ENCODE assay signal across 18 cellular contexts in the genomic region with DNA sequence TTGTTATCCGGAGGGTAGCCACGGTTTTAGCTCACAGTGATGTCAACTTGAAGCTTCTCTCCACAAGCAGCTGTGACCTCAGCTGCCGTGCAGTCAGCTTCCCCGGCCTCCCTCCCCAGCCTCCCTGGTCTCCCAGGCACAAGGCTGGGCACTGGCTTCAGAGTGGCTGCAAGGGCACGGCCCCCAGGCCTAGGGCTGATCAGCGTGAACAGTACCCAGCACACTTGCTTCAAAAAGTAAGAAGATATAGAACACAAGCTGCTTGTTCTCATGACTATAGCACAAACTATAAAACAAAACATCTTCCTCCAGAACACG.
DNase-seq lines count a peak whose midpoint lies in the region; ATAC-seq, FAIRE-seq and TF ChIP-seq lines count a peak whose summit lies in the region.
"Had no signal": no experiment of that assay in that cellular context is flagged by ENCODE, and none has a peak within 500 bp of the region (broad histone marks: within the 10 kb centered on the region; RNA-seq: fewer than 3 reads in every experiment).

No MANE protein-coding gene starts in this region.

- peak overlapping the region; percentile 57 for H2AK9ac ChIP-seq in IMR-90 (replicated peaks; ENCODE audit: low read depth, low read length, poor library complexity)

- H2AK5ac ChIP-seq in IMR-90 (ENCODE audit: low read depth, low read length), result peak overlapping the region; percentile 87

- in situ Hi-C loops in IMR-90 (cut with MboI; ENCODE audit: low sequenced_read_pairs), result no loop called here

- no peak for FAIRE-seq in GM12892 (lab: Jason Lieb, UNC)

- TF ChIP-seq CTCF in IMR-90 (conservative IDR thresholded peaks at IDR 0.05; ENCODE audit: low read depth, low read length), result no peak
- no peak for TF ChIP-seq CTCF in coronary artery (IDR thresholded peaks at IDR 0.05)
- no peak for TF ChIP-seq CTCF in osteoblast (IDR thresholded peaks at IDR 0.05; ENCODE audit: extremely low read depth, low read depth, low read length)
- TF ChIP-seq CTCF in tibial nerve (IDR thresholded peaks at IDR 0.05), result no peak

- DNase-seq in IMR-90 (peak; percentile 19), coronary artery (ENCODE audit: low spot score) (no peak), osteoblast (ENCODE audit: insufficient read length, low spot score, missing footprints) (no peak), tibial nerve (ENCODE audit: low spot score in 2 of 2) (no peak), foreskin melanocyte (no peak), GM12892 (ENCODE audit: insufficient read length) (no peak)
- DNase-seq: activated CD4-positive, alpha-beta T cell treated with anti-CD3 and anti-CD28 coated beads for 4 hours; CD8-positive, alpha-beta T cell; cerebellar nuclear complex; GDM1; head of caudate nucleus; left colon; naive thymus-derived CD8-positive, alpha-beta T cell; NCI-H748 treated with DMSO at 0.1 percent for 48 hours; right lobe of liver; stimulated activated naive CD4-positive, alpha-beta T cell treated with Interleukin-2 at 50 U/mL for 16 hours had no signal

- H2BK5ac ChIP-seq in IMR-90 (ENCODE audit: low read depth, low read length, poor library complexity, severe bottlenecking), result peak overlapping the region; percentile 91

- H3K4me2 ChIP-seq in IMR-90 (ENCODE audit: low read depth, low read length) (no peak overlapping the region), osteoblast (ENCODE audit: insufficient read depth, low read length) (peak overlapping the region; percentile 80)

- WGBS in IMR-90 (ENCODE audit: extremely low coverage in 2 of 2, insufficient read length in 1 of 2), 2 experiments, result no CpG with 5 or more reads among the region's 7 CpGs
- 46% methylated on average over 7 of the region's 7 CpGs for WGBS in tibial nerve, 2 donors

- H2AFZ ChIP-seq in IMR-90 (replicated peaks; ENCODE audit: low read length, poor library complexity) (peak overlapping the region; percentile 46), osteoblast (ENCODE audit: low read length) (peak overlapping the region; percentile 91)

- ATAC-seq in IMR-90 (ENCODE audit: low read depth) (no peak), HG03442 (IDR thresholded peaks at IDR 0.05; ENCODE audit: unreplicated experiment) (no peak)
- ATAC-seq: CD8-positive, alpha-beta T cell; left colon; naive thymus-derived CD8-positive, alpha-beta T cell had no signal

- H4K20me1 ChIP-seq in IMR-90 (ENCODE audit: insufficient read depth, low read length) (no peaks in the 10 kb centered on the region), osteoblast (ENCODE audit: insufficient read depth, low read length) (no peaks in the 10 kb centered on the region)

- no peak for TF ChIP-seq POLR2A in IMR-90 (IDR thresholded peaks at IDR 0.05; ENCODE audit: low read depth, low read length)
- TF ChIP-seq POLR2A in tibial nerve (IDR thresholded peaks at IDR 0.05), result no peak
- TF ChIP-seq POLR2A in GM12892 (IDR thresholded peaks at IDR 0.05; ENCODE audit: low read depth, low read length), result no peak

- H3K23ac ChIP-seq in IMR-90 (ENCODE audit: low read depth, low read length), result peak overlapping the region; percentile 78

- peak overlapping the region; percentile 83 for H3K18ac ChIP-seq in IMR-90 (ENCODE audit: low read depth, low read length)

- peak overlapping the region; percentile 97 for H4K91ac ChIP-seq in IMR-90 (ENCODE audit: insufficient read depth, low read depth, low read length)

- H2BK120ac ChIP-seq in IMR-90 (ENCODE audit: low read depth, low read length), result peak overlapping the region; percentile 99

- H3K27ac ChIP-seq in IMR-90 (ENCODE audit: insufficient read depth, low read length) (peak overlapping the region; percentile 41), coronary artery (peak overlapping the region; percentile 83 to 89), osteoblast (ENCODE audit: low read depth, low read length) (peak overlapping the region; percentile 82), tibial nerve (peak overlapping the region; percentile 72 to 92 (median 78))
- H3K27ac ChIP-seq: right lobe of liver, RWPE1 had no signal

- CTCF ChIA-PET in IMR-90 (lab: Yijun Ruan, JAX), result no interaction called here

- H3K9ac ChIP-seq in IMR-90 (ENCODE audit: low read depth, low read length), result no peak overlapping the region

- peak overlapping the region; percentile 95 for H3K4ac ChIP-seq in IMR-90 (ENCODE audit: low read depth, low read length)

- peaks cover 21% of the 10 kb centered on the region for H3K4me1 ChIP-seq in IMR-90 (ENCODE audit: control insufficient read depth, insufficient read depth, low read length)
- peaks cover 32% of the 10 kb centered on the region for H3K4me1 ChIP-seq in osteoblast (ENCODE audit: insufficient read depth, low read length)
- H3K4me1 ChIP-seq in tibial nerve, result peaks cover 0 to 31% (median 4%) of the 10 kb centered on the region in 4 donors
- H3K4me1 ChIP-seq: right lobe of liver had no signal

- peak overlapping the region; percentile 52; the same call in 1 of the 2 replicates for H3K56ac ChIP-seq in IMR-90 (ENCODE audit: extremely low read depth, insufficient read depth, low read length)

- peak overlapping the region; percentile 90 for H4K5ac ChIP-seq in IMR-90 (ENCODE audit: low read depth, low read length)

- H3K14ac ChIP-seq in IMR-90 (replicated peaks; ENCODE audit: low read depth, low read length), result peak overlapping the region; percentile 63

- H2BK15ac ChIP-seq in IMR-90 (ENCODE audit: low read depth, low read length), result peak overlapping the region; percentile 97; the same call in 2 of the 3 replicates

- no peaks in the 10 kb centered on the region for H3K79me2 ChIP-seq in osteoblast (ENCODE audit: insufficient read depth, low read length)

- peak overlapping the region; percentile 88 for H2BK20ac ChIP-seq in IMR-90 (ENCODE audit: low read depth, low read length)

- H4K8ac ChIP-seq in IMR-90 (ENCODE audit: low read depth in 2 of 2, low read length in 2 of 2), result peak overlapping the region; percentile 92 to 95

- no peaks in the 10 kb centered on the region for H3K79me1 ChIP-seq in IMR-90 (ENCODE audit: low read depth in 1 of 2, low read length in 2 of 2)

- peaks cover 26% of the 10 kb centered on the region; the same call in 1 of the 2 replicates for H3K9me1 ChIP-seq in IMR-90 (ENCODE audit: insufficient read depth, low read length)

- intact Hi-C loops in IMR-90 (cut with micrococcal nuclease), result loop anchor here (2.0 to 10.0 kb wide), 3 partner anchors 58 to 378 kb away; a partner anchor contains a TSS

- H3K36me3 ChIP-seq in IMR-90 (ENCODE audit: control insufficient read depth, insufficient read depth, low read length), result no peaks in the 10 kb centered on the region
- no peaks in the 10 kb centered on the region for H3K36me3 ChIP-seq in osteoblast (ENCODE audit: insufficient read depth, low read length)
- H3K36me3 ChIP-seq in tibial nerve, result peaks cover 0 to 9% (median 0%) of the 10 kb centered on the region in 3 donors
- H3K36me3 ChIP-seq: right lobe of liver had no signal

- H3K4me3 ChIP-seq in IMR-90 (ENCODE audit: insufficient read depth, low read depth, low read length) (no peak overlapping the region), coronary artery (peak overlapping the region; percentile 62), osteoblast (ENCODE audit: insufficient read depth, low read length) (no peak overlapping the region), tibial nerve (peak overlapping the region in 3 of 4 donors; percentile 37 to 50 (median 38))
- H3K4me3 ChIP-seq: right lobe of liver had no signal

- TF ChIP-seq EP300 in tibial nerve (IDR thresholded peaks at IDR 0.05), result no peak

- H3K27me3 ChIP-seq in IMR-90 (ENCODE audit: control insufficient read depth, insufficient read depth, low read length), result no peaks in the 10 kb centered on the region
- H3K27me3 ChIP-seq in osteoblast (ENCODE audit: insufficient read depth, low read length), result no peaks in the 10 kb centered on the region
- no peaks in the 10 kb centered on the region for H3K27me3 ChIP-seq in tibial nerve
- H3K27me3 ChIP-seq: right lobe of liver had no signal

- TF ChIP-seq RAD21 in IMR-90 (IDR thresholded peaks at IDR 0.05; ENCODE audit: low read length), result no peak

- BruUV-seq in IMR-90 (replicated peaks; lab: Mats Ljungman, UMichigan), result no TSS peak

- H3K9me3 ChIP-seq in IMR-90 (ENCODE audit: control insufficient read depth, insufficient read depth, low read length) (no peaks in the 10 kb centered on the region), osteoblast (ENCODE audit: low read depth, low read length) (no peaks in the 10 kb centered on the region), tibial nerve (no peaks in the 10 kb centered on the region)
- H3K9me3 ChIP-seq: right lobe of liver had no signal

- POLR2A ChIA-PET in IMR-90 (lab: Charles Lee; ENCODE audit: unreplicated experiment), result no interaction called here

- dilution Hi-C loops in IMR-90 (cut with HindIII; ENCODE audit: low sequenced_read_pairs, unreplicated experiment), result no loop called here

TF ChIP-seq in IMR-90, 13 proteins besides CTCF, POLR2A, EP300 and RAD21 (continues in another document):
- TF ChIP-seq CEBPB (IDR thresholded peaks at IDR 0.05; ENCODE audit: low read depth, low read length) (no peak), MAFK (IDR thresholded peaks at IDR 0.05; ENCODE audit: low read depth, low read length) (no peak), SMC3 (IDR thresholded peaks at IDR 0.05; ENCODE audit: low read depth, low read length) (no peak), MXI1 (IDR thresholded peaks at IDR 0.05; ENCODE audit: borderline replicate concordance, low read depth, low read length) (no peak), RFX5 (IDR thresholded peaks at IDR 0.05; ENCODE audit: low read depth, low read length) (no peak), CHD1 (IDR thresholded peaks at IDR 0.05; ENCODE audit: low read depth, low read length) (no peak), NFE2L2 (IDR thresholded peaks at IDR 0.05; ENCODE audit: low read depth, low read length) (no peak), FOS (IDR thresholded peaks at IDR 0.05; ENCODE audit: low read depth, low read length) (no peak), MAZ (IDR thresholded peaks at IDR 0.05; ENCODE audit: borderline replicate concordance, low read depth, low read length) (no peak), RCOR1 (IDR thresholded peaks at IDR 0.05; ENCODE audit: insufficient replicate concordance, low read length) (no peak), BHLHE40 (IDR thresholded peaks at IDR 0.05; ENCODE audit: low read depth, low read length) (no peak)
- TF ChIP-seq, protein P1, sequence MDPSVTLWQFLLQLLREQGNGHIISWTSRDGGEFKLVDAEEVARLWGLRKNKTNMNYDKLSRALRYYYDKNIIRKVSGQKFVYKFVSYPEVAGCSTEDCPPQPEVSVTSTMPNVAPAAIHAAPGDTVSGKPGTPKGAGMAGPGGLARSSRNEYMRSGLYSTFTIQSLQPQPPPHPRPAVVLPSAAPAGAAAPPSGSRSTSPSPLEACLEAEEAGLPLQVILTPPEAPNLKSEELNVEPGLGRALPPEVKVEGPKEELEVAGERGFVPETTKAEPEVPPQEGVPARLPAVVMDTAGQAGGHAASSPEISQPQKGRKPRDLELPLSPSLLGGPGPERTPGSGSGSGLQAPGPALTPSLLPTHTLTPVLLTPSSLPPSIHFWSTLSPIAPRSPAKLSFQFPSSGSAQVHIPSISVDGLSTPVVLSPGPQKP (IDR thresholded peaks at IDR 0.05; ENCODE audit: borderline replicate concordance, low read depth, low read length), result no peak

Comparison
In these comparisons a context has a peak if more than half of its experiments do, and no peak if none do; other contexts are left out.
1. H3K4me3 ChIP-seq: peak in coronary artery (single experiment) and tibial nerve (3 of 4); none in IMR-90 (single experiment) and osteoblast (single experiment).
2. Peak in every context shown above with its lines, with median percentiles within 50 percentile points of each other: H3K27ac ChIP-seq.